Comparison of ENCODE assay signal across 8 cellular contexts in genomic region chr9:12640021-12640587, GRCh38.
DNase-seq lines count a peak whose midpoint lies in the region; ATAC-seq and TF ChIP-seq lines count a peak whose summit lies in the region.

No MANE protein-coding gene starts in this region.

- H3K27ac ChIP-seq in effector memory CD4-positive, alpha-beta T cell (ENCODE audit: insufficient read depth, low read length, poor library complexity, severe bottlenecking), result no peak overlapping the region

- no peak for ATAC-seq in HG02588 (IDR thresholded peaks at IDR 0.05; ENCODE audit: unreplicated experiment)

- no peaks in the 10 kb centered on the region for H3K36me3 ChIP-seq in effector memory CD4-positive, alpha-beta T cell (ENCODE audit: control insufficient read depth, insufficient read depth, low read length)

- no peaks in the 10 kb centered on the region for H3K9me3 ChIP-seq in effector memory CD4-positive, alpha-beta T cell (ENCODE audit: control insufficient read depth, low read length)

- H3K27me3 ChIP-seq in effector memory CD4-positive, alpha-beta T cell (replicated peaks; ENCODE audit: control insufficient read depth, insufficient read depth, low read length, poor library complexity, severe bottlenecking), result no peaks in the 10 kb centered on the region

- H3K4me1 ChIP-seq in effector memory CD4-positive, alpha-beta T cell (ENCODE audit: control insufficient read depth, insufficient read depth, low read length, poor library complexity, severe bottlenecking), result no peaks in the 10 kb centered on the region

- peak; percentile 34; the same call in 2 of the 3 replicates for TF ChIP-seq CTCF in GM12872 (IDR thresholded peaks at IDR 0.05; ENCODE audit: insufficient read depth, low read depth, low read length)

- H3K4me3 ChIP-seq in effector memory CD4-positive, alpha-beta T cell (ENCODE audit: insufficient read depth, low read depth, low read length, poor library complexity, severe bottlenecking), result no peak overlapping the region

- DNase-seq in NCI-H1092 (lab: John Stamatoyannopoulos, UW) (peak; percentile 70), SW480 (ENCODE audit: low spot score) (peak; percentile 50), iPS DF 19.7 (ENCODE audit: low read depth, low spot score) (peak; percentile 15), cerebellar nuclear complex (lab: John Stamatoyannopoulos, UW) (no peak)
- DNase-seq in stimulated activated CD8-positive, alpha-beta memory T cell treated with anti-CD3 and anti-CD28 coated beads, Interleukin-4, amount 100 ng/mL, for 48 hours, result no peak
- no peak for DNase-seq in effector memory CD4-positive, alpha-beta T cell

Comparison
In these comparisons a context has a peak if more than half of its experiments do, and no peak if none do; other contexts are left out.
1. DNase-seq: peak in NCI-H1092 (single experiment), SW480 (single experiment) and iPS DF 19.7 (single experiment); none in stimulated activated CD8-positive, alpha-beta memory T cell treated with anti-CD3 and anti-CD28 coated beads, Interleukin-4, amount 100 ng/mL, for 48 hours (single experiment), effector memory CD4-positive, alpha-beta T cell (0 of 3) and cerebellar nuclear complex (0 of 2).